ENCODE assay signal across 7 cellular contexts in the genomic region with DNA sequence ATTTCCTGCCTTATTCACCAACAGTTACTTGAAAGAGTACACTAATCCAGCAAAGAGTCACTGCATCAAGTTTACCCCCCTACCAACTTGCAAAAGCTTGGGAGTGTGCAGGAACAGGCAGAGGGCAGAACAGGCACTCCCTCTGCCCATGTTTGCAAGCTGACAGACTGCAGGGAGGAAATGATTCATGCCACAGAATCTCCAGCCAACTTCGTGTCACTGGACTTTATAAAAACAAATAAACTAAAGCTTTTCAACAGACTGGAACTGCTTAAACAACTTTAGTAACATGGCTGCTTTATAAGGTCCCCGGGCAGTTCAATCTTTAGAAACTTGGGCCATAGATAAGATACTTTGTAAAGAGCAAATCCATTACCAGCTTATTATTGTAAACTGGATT.
DNase-seq lines count a peak whose midpoint lies in the region; ATAC-seq, FAIRE-seq and TF ChIP-seq lines count a peak whose summit lies in the region.

No MANE protein-coding gene starts in this region.

- no peaks in the 10 kb centered on the region for H3K27me3 Mint-ChIP-seq in type B pancreatic cell

- no peaks in the 10 kb centered on the region for H3K27me3 ChIP-seq in K562 (ENCODE audit: control insufficient read depth in 2 of 2, insufficient read depth in 2 of 2, low read length in 2 of 2)

- TF ChIP-seq CTCF in K562 (IDR thresholded peaks at IDR 0.05 in 2 of 3, conservative IDR thresholded peaks at IDR 0.05 in 1 of 3; ENCODE audit: insufficient read depth in 2 of 3, low read depth in 1 of 3, low read length in 3 of 3): no peak
- TF ChIP-seq CTCF in kidney (IDR thresholded peaks at IDR 0.05; ENCODE audit: borderline replicate concordance, extremely low read depth, insufficient read depth): peak; percentile 32
- no peak for TF ChIP-seq CTCF in type B pancreatic cell (conservative IDR thresholded peaks at IDR 0.05)

- DNase-seq in LHCN-M2 (ENCODE audit: low read depth) (peak; percentile 94), K562 (ENCODE audit: extremely low read depth in 1 of 4, low spot score in 3 of 4) (no peak), kidney (no peak), type B pancreatic cell (ENCODE audit: extremely low spot score, unreplicated experiment) (no peak)
- no peak for DNase-seq in stimulated activated CD8-positive, alpha-beta memory T cell treated with anti-CD3 and anti-CD28 coated beads, Interleukin-4, amount 100 ng/mL, for 48 hours

- FAIRE-seq in K562 (lab: Jason Lieb, UNC): no peak
- peak; percentile 64 for FAIRE-seq in kidney (lab: Jason Lieb, UNC)

- H3K4me1 Mint-ChIP-seq in type B pancreatic cell (ENCODE audit: unreplicated experiment): peaks cover 17% of the 10 kb centered on the region

- H3K27ac ChIP-seq in K562 (ENCODE audit: extremely low read depth, low read depth, low read length): peak overlapping the region; percentile 31; the same call in 1 of the 3 replicates
- peak overlapping the region in 1 of 2 donors; percentile 37 for H3K27ac ChIP-seq in kidney (ENCODE audit: low read depth in 2 of 2, low read length in 2 of 2)

- TF ChIP-seq POLR2A in K562 (conservative IDR thresholded peaks at IDR 0.05): no peak

- no peaks in the 10 kb centered on the region for H4K20me1 ChIP-seq in K562 (replicated peaks; ENCODE audit: control insufficient read depth, insufficient read depth, low read length)

- H3K4me3 Mint-ChIP-seq in type B pancreatic cell: no peak overlapping the region

- CTCF ChIA-PET in K562 (lab: Yijun Ruan, JAX; ENCODE audit: low intra/inter-chr PET ratio): no interaction called here

- H3K9me3 ChIP-seq in K562 (replicated peaks; ENCODE audit: control insufficient read depth, insufficient read depth, low read depth, low read length): no peaks in the 10 kb centered on the region
- H3K9me3 ChIP-seq in kidney (ENCODE audit: control insufficient read depth in 1 of 2, low read length in 2 of 2): no peaks in the 10 kb centered on the region

- no peaks in the 10 kb centered on the region for H3K9me3 Mint-ChIP-seq in type B pancreatic cell

- H3K4me1 ChIP-seq in K562 (replicated peaks in 1 of 2; ENCODE audit: control insufficient read depth in 2 of 2, insufficient read depth in 2 of 2, low read length in 2 of 2) (peaks cover 0 to 3% of the 10 kb centered on the region in 2 experiments; a peak in 3 of 5 replicates), kidney (ENCODE audit: control insufficient read depth in 1 of 2, insufficient read depth in 1 of 2, low read depth in 1 of 2, low read length in 2 of 2) (peaks cover 9 to 33% of the 10 kb centered on the region in 2 donors)

- H3K9me1 ChIP-seq in K562 (ENCODE audit: control insufficient read depth, insufficient read depth, low read length): no peaks in the 10 kb centered on the region

- H3K4me3 ChIP-seq in K562 (no peak overlapping the region), kidney (ENCODE audit: low read length in 2 of 2) (peak overlapping the region in 1 of 2 donors; percentile 2)

- no peak for TF ChIP-seq EP300 in K562 (IDR thresholded peaks at IDR 0.05; ENCODE audit: low read length)

- H3K27ac Mint-ChIP-seq in type B pancreatic cell: peak overlapping the region; percentile 66

- H3K4me2 ChIP-seq in K562 (ENCODE audit: insufficient read depth, low read length): no peak overlapping the region

- no peak for TF ChIP-seq RAD21 in K562 (CRISPR knock-in tag; conservative IDR thresholded peaks at IDR 0.05 in 1 of 2, IDR thresholded peaks at IDR 0.05 in 1 of 2)

- 9% methylated on average over 2 of the region's 2 CpGs for WGBS in K562 (ENCODE audit: insufficient coverage, low coverage, missing lambda C conversion rate)

- in situ Hi-C loops in K562 (cut with MboI): no loop called here

- H3K9ac ChIP-seq in K562 (ENCODE audit: insufficient read depth in 1 of 2, low read depth in 2 of 2, low read length in 2 of 2) (no peak overlapping the region; a peak in 1 of 4 replicates), kidney (ENCODE audit: low read length in 2 of 2) (no peak overlapping the region)

- peak; percentile 52 for ATAC-seq in K562
- ATAC-seq in GM21390 (IDR thresholded peaks at IDR 0.05; ENCODE audit: unreplicated experiment): no peak
- ATAC-seq in HG03135 (IDR thresholded peaks at IDR 0.05; ENCODE audit: unreplicated experiment): no peak

- H3K36me3 Mint-ChIP-seq in type B pancreatic cell: no peaks in the 10 kb centered on the region

- 0 out of 3 replicates have a peak, but pooled peaks cover 3% of the 10 kb centered on the region for H3K79me2 ChIP-seq in K562 (ENCODE audit: control insufficient read depth, insufficient read depth, low read length)

- H3K36me3 ChIP-seq in K562 (ENCODE audit: control insufficient read depth, insufficient read depth, low read length) (no peaks in the 10 kb centered on the region; the same call in 2 of the 3 replicates), kidney (ENCODE audit: control insufficient read depth in 1 of 2, insufficient read depth in 2 of 2, low read length in 2 of 2) (no peaks in the 10 kb centered on the region)

- POLR2A ChIA-PET in K562 (lab: Yijun Ruan, JAX): interaction anchor here (0.9 to 4.3 kb wide), 4 partner anchors 10 to 42 kb away, joined by 3 to 15 read pairs (median 6); no protein-coding TSS in a partner anchor

- peak overlapping the region; percentile 54; the same call in 1 of the 2 replicates for H2AFZ ChIP-seq in K562 (ENCODE audit: low read depth, low read length)

- intact Hi-C loops in K562 (cut with micrococcal nuclease) (loop anchor here (10.0 kb wide), 1 partner anchor 280 kb away; no protein-coding TSS in a partner anchor), kidney (cut with DNase I) (no loop called here)

- BruUV-seq in K562 (replicated peaks; lab: Mats Ljungman, UMichigan): no TSS peak

TF ChIP-seq in K562, 482 proteins besides CTCF, POLR2A, EP300 and RAD21 (continues in another document):
- TF ChIP-seq MEIS2 (IDR thresholded peaks at IDR 0.05; ENCODE audit: partially characterized antibody) (peak; percentile 43), CBX1 (IDR thresholded peaks at IDR 0.05; ENCODE audit: low read depth) (no peak), SMARCE1 (IDR thresholded peaks at IDR 0.05) (0 out of 2 replicates have a peak, but pooled peaks have one; percentile 25), GABPA (tag; conservative IDR thresholded peaks at IDR 0.05; ENCODE audit: low read depth) (no peak), ZNF57 (CRISPR knock-in tag; IDR thresholded peaks at IDR 0.05) (no peak), ZNF143 (CRISPR knock-in tag; IDR thresholded peaks at IDR 0.05) (no peak), TCF7 (IDR thresholded peaks at IDR 0.05; ENCODE audit: borderline replicate concordance) (no peak)
- TF ChIP-seq, protein P1, sequence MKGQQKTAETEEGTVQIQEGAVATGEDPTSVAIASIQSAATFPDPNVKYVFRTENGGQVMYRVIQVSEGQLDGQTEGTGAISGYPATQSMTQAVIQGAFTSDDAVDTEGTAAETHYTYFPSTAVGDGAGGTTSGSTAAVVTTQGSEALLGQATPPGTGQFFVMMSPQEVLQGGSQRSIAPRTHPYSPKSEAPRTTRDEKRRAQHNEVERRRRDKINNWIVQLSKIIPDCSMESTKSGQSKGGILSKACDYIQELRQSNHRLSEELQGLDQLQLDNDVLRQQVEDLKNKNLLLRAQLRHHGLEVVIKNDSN (CRISPR knock-in tag; IDR thresholded peaks at IDR 0.05): no peak
- TF ChIP-seq, protein P2, sequence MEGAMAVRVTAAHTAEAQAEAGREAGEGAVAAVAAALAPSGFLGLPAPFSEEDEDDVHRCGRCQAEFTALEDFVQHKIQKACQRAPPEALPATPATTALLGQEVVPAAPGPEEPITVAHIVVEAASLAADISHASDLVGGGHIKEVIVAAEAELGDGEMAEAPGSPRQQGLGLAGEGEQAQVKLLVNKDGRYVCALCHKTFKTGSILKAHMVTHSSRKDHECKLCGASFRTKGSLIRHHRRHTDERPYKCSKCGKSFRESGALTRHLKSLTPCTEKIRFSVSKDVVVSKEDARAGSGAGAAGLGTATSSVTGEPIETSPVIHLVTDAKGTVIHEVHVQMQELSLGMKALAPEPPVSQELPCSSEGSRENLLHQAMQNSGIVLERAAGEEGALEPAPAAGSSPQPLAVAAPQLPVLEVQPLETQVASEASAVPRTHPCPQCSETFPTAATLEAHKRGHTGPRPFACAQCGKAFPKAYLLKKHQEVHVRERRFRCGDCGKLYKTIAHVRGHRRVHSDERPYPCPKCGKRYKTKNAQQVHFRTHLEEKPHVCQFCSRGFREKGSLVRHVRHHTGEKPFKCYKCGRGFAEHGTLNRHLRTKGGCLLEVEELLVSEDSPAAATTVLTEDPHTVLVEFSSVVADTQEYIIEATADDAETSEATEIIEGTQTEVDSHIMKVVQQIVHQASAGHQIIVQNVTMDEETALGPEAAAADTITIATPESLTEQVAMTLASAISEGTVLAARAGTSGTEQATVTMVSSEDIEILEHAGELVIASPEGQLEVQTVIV (CRISPR knock-in tag; IDR thresholded peaks at IDR 0.05; ENCODE audit: borderline replicate concordance): no peak
- TF ChIP-seq, protein P3, sequence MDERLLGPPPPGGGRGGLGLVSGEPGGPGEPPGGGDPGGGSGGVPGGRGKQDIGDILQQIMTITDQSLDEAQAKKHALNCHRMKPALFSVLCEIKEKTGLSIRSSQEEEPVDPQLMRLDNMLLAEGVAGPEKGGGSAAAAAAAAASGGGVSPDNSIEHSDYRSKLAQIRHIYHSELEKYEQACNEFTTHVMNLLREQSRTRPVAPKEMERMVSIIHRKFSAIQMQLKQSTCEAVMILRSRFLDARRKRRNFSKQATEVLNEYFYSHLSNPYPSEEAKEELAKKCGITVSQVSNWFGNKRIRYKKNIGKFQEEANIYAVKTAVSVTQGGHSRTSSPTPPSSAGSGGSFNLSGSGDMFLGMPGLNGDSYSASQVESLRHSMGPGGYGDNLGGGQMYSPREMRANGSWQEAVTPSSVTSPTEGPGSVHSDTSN (CRISPR knock-in tag; IDR thresholded peaks at IDR 0.05; ENCODE audit: low read depth): no peak
- TF ChIP-seq, protein P3 (tag; conservative IDR thresholded peaks at IDR 0.05; ENCODE audit: low read depth): 0 out of 2 replicates have a peak, but pooled peaks have one; percentile 46
